Comparison of ENCODE assay signal across 8 cellular contexts in the genomic region with DNA sequence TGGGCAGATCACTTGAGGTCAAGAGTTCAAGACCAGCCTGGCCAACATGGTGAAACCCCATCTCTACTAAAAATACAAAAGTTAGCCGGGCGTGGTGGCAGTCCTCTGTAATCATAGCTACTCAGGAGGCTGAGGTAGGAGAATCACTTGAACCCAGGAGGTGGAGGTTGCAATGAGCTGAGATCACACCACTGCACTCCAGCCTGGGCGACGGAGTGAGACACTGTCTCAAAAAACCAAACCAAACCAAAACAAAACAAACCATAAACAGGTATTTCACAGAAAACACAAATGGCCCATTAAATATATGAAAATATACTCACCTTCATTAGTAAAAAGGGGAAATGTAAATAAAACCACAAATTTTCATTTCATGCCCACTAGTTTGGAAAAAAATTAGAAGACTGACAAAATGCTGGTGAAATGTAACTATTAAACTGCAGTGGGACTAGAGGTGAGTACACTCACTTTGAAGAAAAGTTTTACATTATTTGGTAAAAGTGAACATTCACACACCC.
ATAC-seq and TF ChIP-seq lines count a peak whose summit lies in the region.
"Not testable (repeated sequence)": the region's sequence is repeated elsewhere in the genome, so short reads cannot be mapped to it uniquely, and the experiment has no call there.

No MANE protein-coding gene starts in this region.

- peak overlapping the region; percentile 62 for H3K27ac Mint-ChIP-seq in stimulated activated memory B cell treated with anti-CD40 and anti-IgM and Interleukin-4, amounts not matched to agents 10 μg/mL and 1 μg/mL and 100 μg/mL, for 72 hours

- H3K4me1 ChIP-seq in HEK293 (ENCODE audit: control insufficient read depth, insufficient read depth, low read length), result not testable (repeated sequence)
- peaks cover 26% of the 10 kb centered on the region for H3K4me1 ChIP-seq in OCI-LY3 (ENCODE audit: low read length)

- not testable (repeated sequence) for H3K4me3 ChIP-seq in HEK293 (ENCODE audit: low read depth, low read length); OCI-LY3 (ENCODE audit: low read length)

- not testable (repeated sequence) for H3K27ac ChIP-seq in HEK293 (ENCODE audit: extremely low read depth, low read depth, low read length); OCI-LY3 (ENCODE audit: low read length)

- peaks cover 68% of the 10 kb centered on the region for H3K27me3 ChIP-seq in OCI-LY3 (ENCODE audit: low read depth, low read length)

- H2AFZ ChIP-seq in OCI-LY3 (ENCODE audit: low read depth, low read length), result not testable (repeated sequence)

- H3K9ac ChIP-seq in OCI-LY3 (ENCODE audit: low read length), result not testable (repeated sequence)

- H3K4me3 Mint-ChIP-seq in stimulated activated memory B cell treated with anti-CD40 and anti-IgM and Interleukin-4, amounts not matched to agents 10 μg/mL and 1 μg/mL and 100 μg/mL, for 72 hours, result not testable (repeated sequence)

- peaks cover 25% of the 10 kb centered on the region for H3K27me3 Mint-ChIP-seq in stimulated activated memory B cell treated with anti-CD40 and anti-IgM and Interleukin-4, amounts not matched to agents 10 μg/mL and 1 μg/mL and 100 μg/mL, for 72 hours

- H4K20me1 ChIP-seq in OCI-LY3 (ENCODE audit: insufficient read depth, low read length), result peaks cover 11% of the 10 kb centered on the region; the same call in 1 of the 2 replicates

- H3K9me3 ChIP-seq in HEK293 (ENCODE audit: control insufficient read depth, insufficient read depth, low read depth, low read length); OCI-LY3 (ENCODE audit: insufficient read depth, low read length): not testable (repeated sequence)

- POLR2A ChIA-PET in HEK293 (lab: Yijun Ruan, JAX), result not testable (repeated sequence)

- ATAC-seq in GM18498 (IDR thresholded peaks at IDR 0.05; ENCODE audit: unreplicated experiment) (peak; percentile 45), GM18909 (IDR thresholded peaks at IDR 0.05; ENCODE audit: poor library complexity, unreplicated experiment) (peak; percentile 44), GM21390 (IDR thresholded peaks at IDR 0.05; ENCODE audit: unreplicated experiment) (peak; percentile 41), HG03039 (IDR thresholded peaks at IDR 0.05; ENCODE audit: unreplicated experiment) (peak; percentile 38), HG03378 (IDR thresholded peaks at IDR 0.05; ENCODE audit: unreplicated experiment) (peak; percentile 50)
- ATAC-seq in stimulated activated memory B cell treated with anti-CD40 and anti-IgM and Interleukin-4, amounts not matched to agents 10 μg/mL and 1 μg/mL and 100 μg/mL, for 72 hours, result peak; percentile 66

- H3K36me3 ChIP-seq in HEK293 (ENCODE audit: control insufficient read depth in 2 of 2, insufficient read depth in 1 of 2, low read length in 2 of 2); OCI-LY3 (replicated peaks; ENCODE audit: low read depth, low read length): not testable (repeated sequence)

- not testable (repeated sequence) for H3K36me3 Mint-ChIP-seq in stimulated activated memory B cell treated with anti-CD40 and anti-IgM and Interleukin-4, amounts not matched to agents 10 μg/mL and 1 μg/mL and 100 μg/mL, for 72 hours

- H3K9me3 Mint-ChIP-seq in stimulated activated memory B cell treated with anti-CD40 and anti-IgM and Interleukin-4, amounts not matched to agents 10 μg/mL and 1 μg/mL and 100 μg/mL, for 72 hours, result not testable (repeated sequence)

- H3K4me2 ChIP-seq in OCI-LY3 (ENCODE audit: low read length), result peak overlapping the region; percentile 46

- peaks cover 36% of the 10 kb centered on the region for H3K4me1 Mint-ChIP-seq in stimulated activated memory B cell treated with anti-CD40 and anti-IgM and Interleukin-4, amounts not matched to agents 10 μg/mL and 1 μg/mL and 100 μg/mL, for 72 hours

- CTCF ChIA-PET in HEK293 (lab: Yijun Ruan, JAX), result interaction anchor here (1.3 to 1.7 kb wide), 2 partner anchors 22 to 109 kb away, joined by 4 read pairs; no protein-coding TSS in a partner anchor

- not testable (repeated sequence) for TF ChIP-seq CTCF in HEK293 (tag by site-specific recombination; IDR thresholded peaks at IDR 0.05); OCI-LY3 (IDR thresholded peaks at IDR 0.05; ENCODE audit: low read depth, low read length)

- H3K79me2 ChIP-seq in OCI-LY3 (ENCODE audit: low read length), result not testable (repeated sequence)

TF ChIP-seq in HEK293, 187 proteins besides CTCF, POLR2A, EP300 and RAD21:
- TF ChIP-seq, protein P1, sequence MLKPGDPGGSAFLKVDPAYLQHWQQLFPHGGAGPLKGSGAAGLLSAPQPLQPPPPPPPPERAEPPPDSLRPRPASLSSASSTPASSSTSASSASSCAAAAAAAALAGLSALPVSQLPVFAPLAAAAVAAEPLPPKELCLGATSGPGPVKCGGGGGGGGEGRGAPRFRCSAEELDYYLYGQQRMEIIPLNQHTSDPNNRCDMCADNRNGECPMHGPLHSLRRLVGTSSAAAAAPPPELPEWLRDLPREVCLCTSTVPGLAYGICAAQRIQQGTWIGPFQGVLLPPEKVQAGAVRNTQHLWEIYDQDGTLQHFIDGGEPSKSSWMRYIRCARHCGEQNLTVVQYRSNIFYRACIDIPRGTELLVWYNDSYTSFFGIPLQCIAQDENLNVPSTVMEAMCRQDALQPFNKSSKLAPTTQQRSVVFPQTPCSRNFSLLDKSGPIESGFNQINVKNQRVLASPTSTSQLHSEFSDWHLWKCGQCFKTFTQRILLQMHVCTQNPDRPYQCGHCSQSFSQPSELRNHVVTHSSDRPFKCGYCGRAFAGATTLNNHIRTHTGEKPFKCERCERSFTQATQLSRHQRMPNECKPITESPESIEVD (tag by site-specific recombination; IDR thresholded peaks at IDR 0.05), result 0 out of 2 replicates have a peak, but pooled peaks have one; percentile 20
